In genomic region chr13:113357529-113357928, GRCh38 we compare ENCODE assay signal across 18 cellular contexts. TPM values are rescaled to one million over a fixed set of nuclear protein-coding genes. Genes with fewer than 3 reads are reported as not detected.
DNase-seq lines count a peak whose midpoint lies in the region; ATAC-seq, FAIRE-seq and TF ChIP-seq lines count a peak whose summit lies in the region.
"Had no signal": no experiment of that assay in that cellular context is flagged by ENCODE, and none has a peak within 500 bp of the region (broad histone marks: within the 10 kb centered on the region; RNA-seq: fewer than 3 reads in every experiment).

No MANE protein-coding gene starts in this region.

- no peaks in the 10 kb centered on the region for H3K27me3 ChIP-seq in ascending aorta
- H3K27me3 ChIP-seq: sigmoid colon had no signal

- H3K4me1 ChIP-seq in ascending aorta = no peaks in the 10 kb centered on the region

- no peak for ATAC-seq in GM18867 (IDR thresholded peaks at IDR 0.05; ENCODE audit: unreplicated experiment)
- ATAC-seq: Right ventricle myocardium inferior had no signal

- no peaks in the 10 kb centered on the region for H3K9me3 ChIP-seq in ascending aorta
- H3K9me3 ChIP-seq: sigmoid colon, thoracic aorta had no signal

- intact Hi-C loops in ascending aorta (cut with DNase I) = no loop called here

- no peak overlapping the region for H3K27ac ChIP-seq in ascending aorta
- H3K27ac ChIP-seq: sigmoid colon, thoracic aorta had no signal

- H3K4me3 ChIP-seq in fibroblast of the aortic adventitia (ENCODE audit: low read depth, low read length) (no peak overlapping the region), retinal pigment epithelial cell (ENCODE audit: low read length) (no peak overlapping the region), ascending aorta (no peak overlapping the region)
- H3K4me3 ChIP-seq: sigmoid colon, thoracic aorta had no signal

- H3K36me3 ChIP-seq in ascending aorta = no peaks in the 10 kb centered on the region
- H3K36me3 ChIP-seq: thoracic aorta had no signal

- TF ChIP-seq CTCF in fibroblast of the aortic adventitia (IDR thresholded peaks at IDR 0.05; ENCODE audit: insufficient read depth, low read length) (no peak), retinal pigment epithelial cell (conservative IDR thresholded peaks at IDR 0.05; ENCODE audit: low read depth, low read length) (no peak), ascending aorta (IDR thresholded peaks at IDR 0.05) (no peak)

- FAIRE-seq in RCC 7860 (lab: Jason Lieb, UNC) = peak; percentile 8
- FAIRE-seq: keratinocyte had no signal

- DNase-seq in ELR (ENCODE audit: low read depth) = peak; percentile 84
- DNase-seq in RCC 7860 (ENCODE audit: low spot score) = peak; percentile 22
- peak; percentile 32 for DNase-seq in fibroblast of the aortic adventitia (ENCODE audit: low read depth)
- peak; percentile 11 for DNase-seq in retinal pigment epithelial cell (ENCODE audit: low read depth)
- no peak for DNase-seq in NAMALWA (ENCODE audit: low spot score)
- no peak for DNase-seq in ascending aorta (ENCODE audit: low spot score in 2 of 2)
- DNase-seq in activated naive CD4-positive, alpha-beta T cell treated with Interleukin-2 at 50 U/mL for 16 hours = no peak
- DNase-seq: activated CD4-positive, alpha-beta T cell treated with anti-CD3 and anti-CD28 coated beads for 4 hours; CD4-positive, CD25-positive, alpha-beta regulatory T cell; midbrain; NCI-H2171; sigmoid colon; stimulated activated CD4-positive, alpha-beta T cell treated with anti-CD3 and anti-CD28 coated beads, Interleukin-4, amount 100 ng/mL, for 24 hours; T-helper 2 cell had no signal

RNA-seq across cellular contexts. Expression of gene GRTP1, which starts 6.4 kb away (rescaled TPM):
- total RNA-seq in fibroblast of the aortic adventitia (ENCODE audit: low replicate concordance) = 1.9 and 5.2 TPM in 2 replicates
- 15.4 TPM for total RNA-seq in ascending aorta
- total RNA-seq: CD4-positive, CD25-positive, alpha-beta regulatory T cell had no signal

Comparison
In these comparisons a context has a peak if more than half of its experiments do, and no peak if none do; other contexts are left out.
1. DNase-seq: peak in ELR (single experiment), RCC 7860 (single experiment), fibroblast of the aortic adventitia (single experiment) and retinal pigment epithelial cell (single experiment); none in NAMALWA (single experiment), ascending aorta (0 of 2) and activated naive CD4-positive, alpha-beta T cell treated with Interleukin-2 at 50 U/mL for 16 hours (single experiment).